ENCODE assay signal across 9 cellular contexts in the genomic region with DNA sequence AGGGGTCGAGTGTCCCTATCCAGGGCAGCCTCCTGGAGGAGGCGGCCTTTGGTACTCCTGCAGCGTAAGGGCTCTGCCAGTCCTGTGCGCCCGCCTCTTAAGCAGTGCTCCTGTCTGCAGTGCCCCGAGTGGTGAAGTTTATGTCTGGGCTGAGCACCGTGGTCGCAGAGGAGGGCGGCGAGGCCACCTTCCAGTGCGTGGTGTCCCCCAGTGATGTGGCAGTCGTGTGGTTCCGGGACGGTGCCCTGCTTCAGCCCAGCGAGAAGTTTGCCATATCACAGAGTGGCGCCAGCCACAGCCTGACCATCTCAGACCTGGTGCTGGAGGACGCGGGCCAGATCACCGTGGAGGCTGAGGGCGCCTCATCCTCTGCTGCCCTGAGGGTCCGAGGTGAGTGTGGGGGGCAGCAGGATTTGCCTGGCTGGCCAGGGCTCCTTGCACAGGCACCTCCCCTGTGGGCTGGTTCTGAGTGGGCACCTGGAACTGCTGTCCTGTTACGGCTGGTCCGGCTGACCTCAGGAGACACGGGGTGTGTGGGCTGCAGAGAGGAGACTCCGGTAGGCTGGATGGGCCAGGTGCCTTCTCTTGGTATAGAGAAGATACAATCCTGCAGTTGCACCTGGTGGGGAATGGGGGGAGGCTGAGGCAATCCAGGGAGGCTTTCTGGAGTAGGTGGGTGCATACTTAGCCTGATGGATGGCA.
DNase-seq lines count a peak whose midpoint lies in the region; ATAC-seq and TF ChIP-seq lines count a peak whose summit lies in the region.
"Had no signal": no experiment of that assay in that cellular context is flagged by ENCODE, and none has a peak within 500 bp of the region (broad histone marks: within the 10 kb centered on the region; RNA-seq: fewer than 3 reads in every experiment).

No MANE protein-coding gene starts in this region.

- H3K36me3 Mint-ChIP-seq in activated T-cell treated with anti-CD3 and anti-CD28 coated beads, Interleukin-2, amount 50 U/mL, for 24 hours (ENCODE audit: low read depth), result peaks cover 14% of the 10 kb centered on the region
- no peaks in the 10 kb centered on the region for H3K36me3 Mint-ChIP-seq in activated CD8-positive, alpha-beta T cell treated with anti-CD3 and anti-CD28 coated beads for 36 hours (ENCODE audit: low read depth)
- peaks cover 0 to 5% of the 10 kb centered on the region in 2 donors for H3K36me3 Mint-ChIP-seq in stimulated activated naive B cell treated with anti-CD40 and anti-IgM and Interleukin-4, amounts not matched to agents 10 μg/mL and 1 μg/mL and 100 μg/mL, for 72 hours

- no peak for TF ChIP-seq CTCF in activated CD8-positive, alpha-beta T cell treated with anti-CD3 and anti-CD28 coated beads for 36 hours (IDR thresholded peaks at IDR 0.05)

- H3K9me3 Mint-ChIP-seq in activated T-cell treated with anti-CD3 and anti-CD28 coated beads, Interleukin-2, amount 50 U/mL, for 24 hours, result no peaks in the 10 kb centered on the region
- H3K9me3 Mint-ChIP-seq in activated CD8-positive, alpha-beta T cell treated with anti-CD3 and anti-CD28 coated beads for 36 hours, result no peaks in the 10 kb centered on the region
- H3K9me3 Mint-ChIP-seq in stimulated activated naive B cell treated with anti-CD40 and anti-IgM and Interleukin-4, amounts not matched to agents 10 μg/mL and 1 μg/mL and 100 μg/mL, for 72 hours, result no peaks in the 10 kb centered on the region

- peak overlapping the region; percentile 78 for H3K4me3 Mint-ChIP-seq in activated T-cell treated with anti-CD3 and anti-CD28 coated beads, Interleukin-2, amount 50 U/mL, for 24 hours
- peak overlapping the region; percentile 72 for H3K4me3 Mint-ChIP-seq in activated CD8-positive, alpha-beta T cell treated with anti-CD3 and anti-CD28 coated beads for 36 hours
- H3K4me3 Mint-ChIP-seq in stimulated activated naive B cell treated with anti-CD40 and anti-IgM and Interleukin-4, amounts not matched to agents 10 μg/mL and 1 μg/mL and 100 μg/mL, for 72 hours, result peak overlapping the region; percentile 80 to 84

- H3K27me3 Mint-ChIP-seq in activated T-cell treated with anti-CD3 and anti-CD28 coated beads, Interleukin-2, amount 50 U/mL, for 24 hours, result no peaks in the 10 kb centered on the region
- H3K27me3 Mint-ChIP-seq in activated CD8-positive, alpha-beta T cell treated with anti-CD3 and anti-CD28 coated beads for 36 hours, result no peaks in the 10 kb centered on the region
- no peaks in the 10 kb centered on the region for H3K27me3 Mint-ChIP-seq in stimulated activated naive B cell treated with anti-CD40 and anti-IgM and Interleukin-4, amounts not matched to agents 10 μg/mL and 1 μg/mL and 100 μg/mL, for 72 hours

- H3K27ac Mint-ChIP-seq in activated T-cell treated with anti-CD3 and anti-CD28 coated beads, Interleukin-2, amount 50 U/mL, for 24 hours, result no peak overlapping the region
- H3K27ac Mint-ChIP-seq in activated CD8-positive, alpha-beta T cell treated with anti-CD3 and anti-CD28 coated beads for 36 hours, result no peak overlapping the region
- H3K27ac Mint-ChIP-seq in stimulated activated naive B cell treated with anti-CD40 and anti-IgM and Interleukin-4, amounts not matched to agents 10 μg/mL and 1 μg/mL and 100 μg/mL, for 72 hours, result peak overlapping the region; percentile 25

- CTCF ChIA-PET in activated CD8-positive, alpha-beta T cell treated with anti-CD3 and anti-CD28 coated beads for 36 hours (lab: Charles Lee), result interaction anchor here (1.1 to 1.3 kb wide), 2 partner anchors 12 to 61 kb away, joined by 3 read pairs; no protein-coding TSS in a partner anchor

- H3K4me1 Mint-ChIP-seq in activated T-cell treated with anti-CD3 and anti-CD28 coated beads, Interleukin-2, amount 50 U/mL, for 24 hours (ENCODE audit: low read depth), result peaks cover 19% of the 10 kb centered on the region
- H3K4me1 Mint-ChIP-seq in activated CD8-positive, alpha-beta T cell treated with anti-CD3 and anti-CD28 coated beads for 36 hours (ENCODE audit: low read depth), result peaks cover 8% of the 10 kb centered on the region
- peaks cover 10 to 29% of the 10 kb centered on the region in 2 donors for H3K4me1 Mint-ChIP-seq in stimulated activated naive B cell treated with anti-CD40 and anti-IgM and Interleukin-4, amounts not matched to agents 10 μg/mL and 1 μg/mL and 100 μg/mL, for 72 hours

- ATAC-seq in activated CD8-positive, alpha-beta T cell treated with anti-CD3 and anti-CD28 coated beads for 36 hours, result no peak
- ATAC-seq in stimulated activated naive B cell treated with anti-CD40 and anti-IgM and Interleukin-4, amounts not matched to agents 10 μg/mL and 1 μg/mL and 100 μg/mL, for 72 hours (replicated peaks), result no peak

- no peak for DNase-seq in activated T-cell treated with anti-CD3 and anti-CD28 coated beads, Interleukin-2, amount 50 U/mL, for 24 hours
- no peak for DNase-seq in activated T-cell treated with anti-CD3 and anti-CD28 coated beads for 4 hours
- no peak for DNase-seq in activated CD8-positive, alpha-beta T cell treated with anti-CD3 and anti-CD28 coated beads for 36 hours
- peak; percentile 51 for DNase-seq in islet precursor cell
- no peak for DNase-seq in stimulated activated naive B cell treated with anti-CD40 and anti-IgM and Interleukin-4, amounts not matched to agents 10 μg/mL and 1 μg/mL and 100 μg/mL, for 72 hours
- no peak for DNase-seq in NOMO-1 treated with DMSO at 0.1 percent for 48 hours (lab: John Stamatoyannopoulos, UW; ENCODE audit: unreplicated experiment)
- DNase-seq in NOMO-1 (lab: John Stamatoyannopoulos, UW; ENCODE audit: unreplicated experiment in 2 of 2), result no peak
- no peak for DNase-seq in pons (ENCODE audit: low spot score)
- DNase-seq: stimulated activated CD4-positive, alpha-beta T cell treated with anti-CD3 and anti-CD28 coated beads, Interleukin-4, amount 100 ng/mL, for 4 hours had no signal

- intact Hi-C loops in activated CD8-positive, alpha-beta T cell treated with anti-CD3 and anti-CD28 coated beads for 36 hours (cut with micrococcal nuclease), result no loop called here

- POLR2A ChIA-PET in activated CD8-positive, alpha-beta T cell treated with anti-CD3 and anti-CD28 coated beads for 36 hours (lab: Charles Lee), result interaction anchor here (1.7 kb wide), 1 partner anchor 12 kb away, joined by 5 read pairs; no protein-coding TSS in a partner anchor
